ENCODE assay signal across 8 cellular contexts in genomic region chr12:64608901-64609542, GRCh38. TPM values are rescaled to one million over a fixed set of nuclear protein-coding genes. Genes with fewer than 3 reads are reported as not detected.
DNase-seq lines count a peak whose midpoint lies in the region; ATAC-seq, FAIRE-seq and TF ChIP-seq lines count a peak whose summit lies in the region.

No MANE protein-coding gene starts in this region.

- H3K4me3 ChIP-seq in H1 (ENCODE audit: extremely low read depth in 1 of 4, insufficient read depth in 2 of 4, low read depth in 3 of 4, low read length in 4 of 4) (peak overlapping the region; percentile 39 to 94 (median 58)), mucosa of rectum (ENCODE audit: low read length in 2 of 2) (peak overlapping the region; percentile 89 to 92), upper lobe of left lung (peak overlapping the region; percentile 40 to 99 (median 96))

- no peak overlapping the region for H2BK15ac ChIP-seq in H1 (ENCODE audit: low read length)

- peak overlapping the region; percentile 94 for H2AFZ ChIP-seq in H1 (ENCODE audit: low read length)

- ATAC-seq in HG02759 (IDR thresholded peaks at IDR 0.05; ENCODE audit: unreplicated experiment): peak; percentile 17
- ATAC-seq in upper lobe of left lung (ENCODE audit: low FRiP score in 2 of 2): peak; percentile 30 to 54

- H2BK20ac ChIP-seq in H1 (ENCODE audit: low read length): no peak overlapping the region

- 13% methylated on average over 16 of the region's 16 CpGs; no CpG with 5 or more reads in 1 of the 2 experiments for WGBS in H1 (ENCODE audit: extremely low coverage in 1 of 2, insufficient coverage in 1 of 2, insufficient read length in 1 of 2, insufficient replicate concordance in 2 of 2, low coverage in 1 of 2, low lambda C conversion rate in 2 of 2, missing lambda C conversion rate in 1 of 2), 2 experiments
- WGBS in upper lobe of left lung, 2 donors: 6% methylated on average over 16 of the region's 16 CpGs

- no peak overlapping the region for H2AK5ac ChIP-seq in H1 (ENCODE audit: low read depth, low read length)

- no peak overlapping the region for H3K14ac ChIP-seq in H1 (ENCODE audit: insufficient read length)

- H4K91ac ChIP-seq in H1 (replicated peaks; ENCODE audit: insufficient read length, low read length): peak overlapping the region; percentile 4

- no peak for TF ChIP-seq RAD21 in H1 (IDR thresholded peaks at IDR 0.05 in 1 of 2, conservative IDR thresholded peaks at IDR 0.05 in 1 of 2; ENCODE audit: low read depth in 2 of 2, low read length in 2 of 2)

- peak overlapping the region; percentile 86 to 87 for H3K4me2 ChIP-seq in H1 (ENCODE audit: insufficient read depth in 1 of 2, low read depth in 2 of 2, low read length in 2 of 2)

- H3K27me3 ChIP-seq in H1 (replicated peaks in 1 of 4; ENCODE audit: control insufficient read depth in 3 of 4, extremely low read depth in 1 of 4, insufficient read depth in 3 of 4, low read length in 3 of 4) (no peaks in the 10 kb centered on the region), mucosa of rectum (ENCODE audit: control insufficient read depth in 2 of 2, insufficient read depth in 2 of 2, low read length in 2 of 2) (no peaks in the 10 kb centered on the region), upper lobe of left lung (no peaks in the 10 kb centered on the region)

- no peak overlapping the region for H3K23ac ChIP-seq in H1 (ENCODE audit: insufficient read length)

- H3K79me1 ChIP-seq in H1 (ENCODE audit: low read depth, low read length): no peaks in the 10 kb centered on the region; the same call in 1 of the 2 replicates

- CTCF ChIA-PET in H1 (lab: Charles Lee; ENCODE audit: partially characterized antibody): interaction anchor here (0.5 to 4.9 kb wide), 23 partner anchors 8 to 152 kb away, joined by 3 to 26 read pairs (median 4); no protein-coding TSS in a partner anchor

- H3K56ac ChIP-seq in H1 (replicated peaks; ENCODE audit: insufficient read length, low read depth, low read length): no peak overlapping the region

- peaks cover 0 to 5% (median 1%) of the 10 kb centered on the region in 4 experiments; a peak in 4 of 7 replicates for H3K4me1 ChIP-seq in H1 (replicated peaks in 1 of 4; ENCODE audit: control insufficient read depth in 3 of 4, insufficient read depth in 4 of 4, low read length in 3 of 4)
- peaks cover 9 to 12% of the 10 kb centered on the region in 2 donors for H3K4me1 ChIP-seq in mucosa of rectum (ENCODE audit: control insufficient read depth in 2 of 2, insufficient read depth in 2 of 2, low read length in 2 of 2)
- peaks cover 13 to 37% (median 18%) of the 10 kb centered on the region in 4 donors for H3K4me1 ChIP-seq in upper lobe of left lung

- no peak; a peak in 1 of 3 replicates for TF ChIP-seq POLR2A in H1 (IDR thresholded peaks at IDR 0.05; ENCODE audit: control extremely low read depth in 1 of 2, low read depth in 2 of 2, low read length in 2 of 2)
- peak in 1 of 4 donors; percentile 48 for TF ChIP-seq POLR2A in upper lobe of left lung (IDR thresholded peaks at IDR 0.05)

- H3K27ac ChIP-seq in H1 (ENCODE audit: low read depth, low read length) (no peak overlapping the region), mucosa of rectum (ENCODE audit: low read depth in 2 of 2, low read length in 2 of 2) (peak overlapping the region; percentile 93 to 95), upper lobe of left lung (peak overlapping the region; percentile 91 to 97 (median 94))

- peak overlapping the region; percentile 91; the same call in 1 of the 2 replicates for H3K18ac ChIP-seq in H1 (ENCODE audit: extremely low read depth, low read length)

- peak overlapping the region; percentile 20 for H4K5ac ChIP-seq in H1 (ENCODE audit: insufficient read length, low read depth, low read length)

- POLR2A ChIA-PET in H1 (lab: Charles Lee; ENCODE audit: partially characterized antibody): interaction anchor here (0.6 to 3.9 kb wide), 14 partner anchors 11 to 158 kb away, joined by 3 to 34 read pairs (median 5); no protein-coding TSS in a partner anchor

- TF ChIP-seq EP300 in H1 (IDR thresholded peaks at IDR 0.05; ENCODE audit: borderline replicate concordance in 1 of 2, low read depth in 2 of 2, low read length in 2 of 2) (no peak), upper lobe of left lung (IDR thresholded peaks at IDR 0.05) (no peak)

- peaks cover 17% of the 10 kb centered on the region for H3K23me2 ChIP-seq in H1 (ENCODE audit: low read depth, low read length)

- peaks cover 14 to 31% of the 10 kb centered on the region in 2 experiments for H3K79me2 ChIP-seq in H1 (ENCODE audit: control insufficient read depth in 1 of 2, insufficient read depth in 2 of 2, low read length in 2 of 2)

- no peak overlapping the region for H2BK120ac ChIP-seq in H1 (replicated peaks; ENCODE audit: low read depth, low read length)

- peak in 1 of 3 experiments; percentile 19; a peak in 1 of 4 replicates for TF ChIP-seq CTCF in H1 (IDR thresholded peaks at IDR 0.05; ENCODE audit: control extremely low read depth in 1 of 3, insufficient read depth in 1 of 3, low read depth in 1 of 3, low read length in 3 of 3)
- TF ChIP-seq CTCF in upper lobe of left lung (IDR thresholded peaks at IDR 0.05): no peak

- H3K4ac ChIP-seq in H1 (replicated peaks; ENCODE audit: insufficient read length, low read depth, low read length): no peak overlapping the region

- no peak for FAIRE-seq in H1 (lab: Jason Lieb, UNC)

- H3K9ac ChIP-seq in H1 (replicated peaks in 1 of 4; ENCODE audit: extremely low read depth in 1 of 4, low read depth in 3 of 4, low read length in 3 of 4) (peak overlapping the region in 2 of 4 experiments; percentile 52 to 62; a peak in 5 of 7 replicates), mucosa of rectum (ENCODE audit: low read depth in 1 of 2, low read length in 2 of 2) (peak overlapping the region; percentile 85 to 87)

- H3K36me3 ChIP-seq in H1 (ENCODE audit: control insufficient read depth in 2 of 4, insufficient read depth in 4 of 4, low read length in 3 of 4) (no peaks in the 10 kb centered on the region), mucosa of rectum (ENCODE audit: control insufficient read depth in 2 of 2, insufficient read depth in 2 of 2, low read length in 2 of 2) (no peaks in the 10 kb centered on the region), upper lobe of left lung (no peaks in the 10 kb centered on the region)

- peaks cover 0 to 4% of the 10 kb centered on the region in 2 experiments for H4K20me1 ChIP-seq in H1 (replicated peaks in 1 of 2; ENCODE audit: control insufficient read depth in 1 of 2, insufficient read depth in 2 of 2, low read length in 2 of 2)

- DNase-seq in activated gamma-delta T cell treated with Interleukin-2 at 50 U/mL for 16 hours (peak; percentile 36), activated gamma-delta T cell (lab: John Stamatoyannopoulos, UW) (no peak), NCI-H2227 (lab: John Stamatoyannopoulos, UW; ENCODE audit: unreplicated experiment) (peak; percentile 38), H1 (ENCODE audit: low read depth in 1 of 2, low spot score in 2 of 2) (peak in 1 of 2 experiments; percentile 63), upper lobe of left lung (peak in 1 of 2 donors; percentile 47)
- DNase-seq in activated CD4-positive, CD25-positive, alpha-beta regulatory T cell treated with anti-CD3 and anti-CD28 coated beads, Interleukin-2, amount 50 U/mL, for 72 hours: peak; percentile 38

- H2BK12ac ChIP-seq in H1 (ENCODE audit: low read depth, low read length): peak overlapping the region; percentile 46; the same call in 1 of the 2 replicates

- H3K9me3 ChIP-seq in H1 (ENCODE audit: insufficient read depth in 2 of 2, low read depth in 1 of 2, low read length in 1 of 2) (no peaks in the 10 kb centered on the region), mucosa of rectum (ENCODE audit: control insufficient read depth in 2 of 2, low read length in 2 of 2) (no peaks in the 10 kb centered on the region), upper lobe of left lung (no peaks in the 10 kb centered on the region)

- H2BK5ac ChIP-seq in H1 (ENCODE audit: low read depth, low read length): peak overlapping the region; percentile 69; the same call in 1 of the 2 replicates

- no peak overlapping the region for H4K8ac ChIP-seq in H1 (ENCODE audit: extremely low read depth, insufficient read depth, low read length)

TF ChIP-seq in H1, 55 proteins besides CTCF, POLR2A, EP300 and RAD21:
- TF ChIP-seq PHF8 (conservative IDR thresholded peaks at IDR 0.05; ENCODE audit: low read depth, low read length) (0 out of 2 replicates have a peak, but pooled peaks have one; percentile 41), JUN (IDR thresholded peaks at IDR 0.05; ENCODE audit: low read depth, low read length) (no peak), TBP (IDR thresholded peaks at IDR 0.05; ENCODE audit: low read depth, low read length) (no peak), GABPA (IDR thresholded peaks at IDR 0.05; ENCODE audit: borderline replicate concordance, insufficient read depth, low read length) (no peak), CBX8 (IDR thresholded peaks at IDR 0.05; ENCODE audit: borderline replicate concordance, low read depth, low read length) (no peak), RBBP5 (IDR thresholded peaks at IDR 0.05; ENCODE audit: borderline replicate concordance, low read depth, low read length) (no peak), ASH2L (IDR thresholded peaks at IDR 0.05; ENCODE audit: low read length) (no peak), SP4 (IDR thresholded peaks at IDR 0.05; ENCODE audit: low read length) (0 out of 2 replicates have a peak, but pooled peaks have one; percentile 16), KDM4A (IDR thresholded peaks at IDR 0.05; ENCODE audit: low read depth, low read length, severe bottlenecking) (peak; percentile 44), POLR2AphosphoS5 (IDR thresholded peaks at IDR 0.05; ENCODE audit: low read depth, low read length) (0 out of 2 replicates have a peak, but pooled peaks have one; percentile 53), TAF7 (optimal IDR thresholded peaks at IDR 0.05; ENCODE audit: borderline replicate concordance, low read depth, low read length) (no peak)

RNA-seq across cellular contexts. Expression of gene RASSF3, which starts 1.3 kb away (rescaled TPM):
- 57.3 and 64.3 TPM in 2 replicates for total RNA-seq in H1 (2021; fragmentation: NEBNext Ultra II Directional; extraction: Animal tissue kit (Norgen Biotek cat#: 25700))
- 14.5 and 19.1 TPM in 2 replicates for polyA plus RNA-seq in H1 (2011; rRNA removed)
- 19.4 TPM for polyA plus RNA-seq in H1 (2011; cell fraction: cytosol; rRNA removed)
- polyA plus RNA-seq in H1 (2011; cell fraction: nucleus; rRNA removed): 19.3 TPM
- 26.3 to 34.4 TPM (median 32.5 TPM) in 4 replicates for polyA plus RNA-seq in H1 (2012, experiment 1 of 2)
- polyA plus RNA-seq in H1 (2012, experiment 2 of 2): 6.5 TPM
- 22.2 TPM for polyA plus RNA-seq in H1 (2013, experiment 1 of 2)
- polyA plus RNA-seq in H1 (2013, experiment 2 of 2): 22.1 TPM
- polyA minus RNA-seq in H1 (2011; rRNA and poly(A)+ RNA removed): 81.0 and 81.3 TPM in 2 replicates
- 23.6 TPM for polyA minus RNA-seq in H1 (2011; cell fraction: cytosol; rRNA and poly(A)+ RNA removed)
- 22.0 TPM for polyA minus RNA-seq in H1 (2011; cell fraction: nucleus; rRNA and poly(A)+ RNA removed)
- 100 to 1,000 TPM in 1 of 6 donors, 10 to 100 TPM in 5; 25.0 to 104 (median 46.0) TPM for total RNA-seq in upper lobe of left lung
